Comparison of ENCODE assay signal across 8 cellular contexts in genomic region chr1:205591522-205592351, GRCh38. TPM values are rescaled to one million over a fixed set of nuclear protein-coding genes. Genes with fewer than 3 reads are reported as not detected.
DNase-seq lines count a peak whose midpoint lies in the region; ATAC-seq and TF ChIP-seq lines count a peak whose summit lies in the region.

No MANE protein-coding gene starts in this region.

- peak overlapping the region; percentile 56 for H3K9ac ChIP-seq in mucosa of stomach (ENCODE audit: low read length)

- TF ChIP-seq POLR2A in erythroblast (IDR thresholded peaks at IDR 0.05; ENCODE audit: low read length), result no peak

- no peak overlapping the region for H2AFZ ChIP-seq in OCI-LY7 (ENCODE audit: low read length)

- H3K27me3 ChIP-seq in mucosa of stomach (ENCODE audit: control insufficient read depth, insufficient read depth, low read length), result no peaks in the 10 kb centered on the region

- H3K4me3 ChIP-seq in OCI-LY7 (ENCODE audit: low read depth, low read length, poor library complexity, severe bottlenecking) (peak overlapping the region; percentile 66), mucosa of stomach (ENCODE audit: low read length) (peak overlapping the region; percentile 23)

- H3K36me3 ChIP-seq in OCI-LY7 (ENCODE audit: insufficient read depth, low read length) (peaks cover 12% of the 10 kb centered on the region), mucosa of stomach (ENCODE audit: control insufficient read depth, insufficient read depth, low read length) (no peaks in the 10 kb centered on the region)

- peak; percentile 45 for ATAC-seq in GM21526 (IDR thresholded peaks at IDR 0.05; ENCODE audit: low FRiP score, unreplicated experiment)

- H3K9me2 ChIP-seq in OCI-LY7 (ENCODE audit: insufficient read depth, low read length), result no peaks in the 10 kb centered on the region

- TF ChIP-seq CTCF in OCI-LY7 (conservative IDR thresholded peaks at IDR 0.05; ENCODE audit: low read length), result peak; percentile 96

- H3K4me3 Mint-ChIP-seq in IgD-negative memory B cell, result peak overlapping the region; percentile 72 to 96 (median 92)

- H3K27me3 Mint-ChIP-seq in IgD-negative memory B cell, result no peaks in the 10 kb centered on the region

- no peaks in the 10 kb centered on the region for H4K20me1 ChIP-seq in OCI-LY7 (ENCODE audit: insufficient read depth, low read length)

- peak; percentile 95 for DNase-seq in D341Med (ENCODE audit: low spot score)
- DNase-seq in OCI-LY7 (ENCODE audit: low spot score), result peak; percentile 88
- DNase-seq in activated T-cell treated with anti-CD3 and anti-CD28 coated beads for 4 hours, result peak; percentile 90
- DNase-seq in erythroblast (lab: John Stamatoyannopoulos, UW), result peak; percentile 79 to 88
- peak; percentile 98 for DNase-seq in stimulated activated CD8-positive, alpha-beta memory T cell treated with anti-CD3 and anti-CD28 coated beads, Interleukin-4, amount 100 ng/mL, for 48 hours

- no peaks in the 10 kb centered on the region for H3K9me3 Mint-ChIP-seq in IgD-negative memory B cell

- peak overlapping the region; percentile 68 for H3K4me2 ChIP-seq in OCI-LY7 (ENCODE audit: low read length)

- H3K36me3 Mint-ChIP-seq in IgD-negative memory B cell, result peaks cover 2% of the 10 kb centered on the region

- H3K27ac ChIP-seq in OCI-LY7 (ENCODE audit: low read depth, low read length, poor library complexity, severe bottlenecking), result peak overlapping the region; percentile 93

- H3K4me1 Mint-ChIP-seq in IgD-negative memory B cell, result peaks cover 41 to 46% (median 44%) of the 10 kb centered on the region in 3 donors

- intact Hi-C loops in OCI-LY7 (cut with micrococcal nuclease; ENCODE audit: unreplicated experiment), result loop anchor here (1.0 to 5.0 kb wide), 5 partner anchors 41 to 461 kb away; partner anchors contain the start of genes ELK4 and RHEX

- H3K4me1 ChIP-seq in OCI-LY7 (ENCODE audit: insufficient read depth, low read length, poor library complexity, severe bottlenecking), result peaks cover 65% of the 10 kb centered on the region
- H3K4me1 ChIP-seq in mucosa of stomach (ENCODE audit: control insufficient read depth, insufficient read depth, low read length), result peaks cover 5% of the 10 kb centered on the region

- peak overlapping the region; percentile 57 to 93 (median 89) for H3K27ac Mint-ChIP-seq in IgD-negative memory B cell

- POLR2A ChIA-PET in OCI-LY7 (lab: Charles Lee), result interaction anchor here (0.6 to 10.4 kb wide), 15 partner anchors 8 to 77 kb away, joined by 3 to 183 read pairs (median 5); partner anchors contain the start of gene ELK4

- H3K9me3 ChIP-seq in OCI-LY7 (ENCODE audit: low read length) (no peaks in the 10 kb centered on the region), mucosa of stomach (ENCODE audit: control insufficient read depth, low read length) (no peaks in the 10 kb centered on the region)

- CTCF ChIA-PET in OCI-LY7 (lab: Charles Lee; ENCODE audit: unreplicated experiment), result interaction anchor here (0.5 to 3.2 kb wide), 13 partner anchors 9 to 874 kb away, joined by 3 to 41 read pairs (median 4); partner anchors contain the start of gene ELK4

- H3K79me2 ChIP-seq in OCI-LY7 (ENCODE audit: insufficient read depth, low read depth, low read length), result peaks cover 5% of the 10 kb centered on the region; the same call in 1 of the 2 replicates

- no TSS peak for BruUV-seq in OCI-LY7 (replicated peaks; lab: Mats Ljungman, UMichigan)

RNA-seq across cellular contexts. Expression of gene ELK4, which starts 40.1 kb away (rescaled TPM):
- 4.7 TPM for polyA plus RNA-seq in IgD-negative memory B cell
- total RNA-seq in OCI-LY7 (2014; rRNA removed; shearing (Covaris generic)), result 26.4 and 29.1 TPM in 2 replicates
- total RNA-seq in OCI-LY7 (2022), result 82.7 and 88.3 TPM in 2 replicates

Comparison
In these comparisons a context has a peak if more than half of its experiments do, and no peak if none do; other contexts are left out.
1. Peak in every context shown above with its lines: DNase-seq, ATAC-seq, H3K4me3 ChIP-seq and H3K27ac ChIP-seq.